ENCODE assay signal across 8 cellular contexts in genomic region chr19:1259873-1260748, GRCh38. TPM values are rescaled to one million over a fixed set of nuclear protein-coding genes. Genes with fewer than 3 reads are reported as not detected.
A peak's percentile ranks its signal among the peaks of the same experiment; 100 is the strongest.
DNase-seq lines count a peak whose midpoint lies in the region; ATAC-seq and TF ChIP-seq lines count a peak whose summit lies in the region.

No MANE protein-coding gene starts in this region.

- peak overlapping the region; percentile 52 for H3K18ac ChIP-seq in mesendoderm (ENCODE audit: low read length)

- no peak overlapping the region for H3K23ac ChIP-seq in mesendoderm (ENCODE audit: low read length)

- H2AFZ ChIP-seq in mammary epithelial cell (ENCODE audit: low read depth, low read length): no peak overlapping the region

- DNase-seq in CD4-positive, alpha-beta memory T cell: peak in 4 of 5 donors; percentile 38 to 72 (median 53)
- DNase-seq in RPMI7951 (ENCODE audit: low read depth): peak; percentile 53
- DNase-seq in mammary epithelial cell: no peak
- peak; percentile 67 for DNase-seq in mesendoderm
- DNase-seq in tibial nerve (ENCODE audit: low spot score in 2 of 2): no peak
- no peak for DNase-seq in NCI-H2029 (lab: John Stamatoyannopoulos, UW)
- no peak for DNase-seq in SW480 (ENCODE audit: low spot score)

- POLR2A ChIA-PET in CD4-positive, alpha-beta memory T cell (lab: Charles Lee; ENCODE audit: partially characterized antibody): interaction anchor here (0.8 to 12.0 kb wide), 15 partner anchors 7 to 232 kb away, joined by 3 to 650 read pairs (median 6); partner anchors contain the start of genes ARHGAP45, ATP5F1D, CBARP and CIRBP

- H3K9me3 ChIP-seq in CD4-positive, alpha-beta memory T cell (ENCODE audit: control insufficient read depth in 1 of 2, low read length in 2 of 2): no peaks in the 10 kb centered on the region
- H3K9me3 ChIP-seq in mammary epithelial cell (replicated peaks; ENCODE audit: insufficient read depth, low read length) (no peaks in the 10 kb centered on the region), tibial nerve (no peaks in the 10 kb centered on the region)

- peak; percentile 6 for ATAC-seq in GM21825 (IDR thresholded peaks at IDR 0.05; ENCODE audit: unreplicated experiment)

- no peak overlapping the region for H2BK5ac ChIP-seq in mesendoderm (ENCODE audit: low read length)

- H2BK15ac ChIP-seq in mesendoderm (replicated peaks; ENCODE audit: low read depth): no peak overlapping the region

- peaks cover 0 to 3% of the 10 kb centered on the region in 2 donors for H3K27me3 Mint-ChIP-seq in CD4-positive, alpha-beta memory T cell

- H3K56ac ChIP-seq in mesendoderm (ENCODE audit: low read length): peak overlapping the region; percentile 82

- peaks cover 10 to 20% of the 10 kb centered on the region in 2 donors for H3K36me3 Mint-ChIP-seq in CD4-positive, alpha-beta memory T cell

- H3K27ac Mint-ChIP-seq in CD4-positive, alpha-beta memory T cell: peak overlapping the region; percentile 95 to 99 (median 99)

- peaks cover 26 to 59% (median 42%) of the 10 kb centered on the region in 4 donors for H3K4me1 Mint-ChIP-seq in CD4-positive, alpha-beta memory T cell

- 27% methylated on average over 9 of the region's 33 CpGs for WGBS in mammary epithelial cell (ENCODE audit: low coverage, missing lambda C conversion rate)
- WGBS in mesendoderm (ENCODE audit: extremely low coverage, insufficient coverage, low lambda C conversion rate): no CpG with 5 or more reads among the region's 33 CpGs
- WGBS in tibial nerve, 2 donors: 11 to 24% methylated on average over 11 to 16 of the region's 33 CpGs

- TF ChIP-seq EP300 in tibial nerve (IDR thresholded peaks at IDR 0.05): no peak

- no peak for TF ChIP-seq CTCF in mammary epithelial cell (conservative IDR thresholded peaks at IDR 0.05 in 1 of 2, IDR thresholded peaks at IDR 0.05 in 1 of 2; ENCODE audit: extremely low read depth in 1 of 2, insufficient read depth in 1 of 2, low read depth in 1 of 2, low read length in 2 of 2)
- TF ChIP-seq CTCF in tibial nerve (IDR thresholded peaks at IDR 0.05): no peak

- H3K4me2 ChIP-seq in mammary epithelial cell (ENCODE audit: insufficient read depth, low read depth, low read length) (peak overlapping the region; percentile 64), mesendoderm (ENCODE audit: low read length) (peak overlapping the region; percentile 21)

- H3K36me3 ChIP-seq in CD4-positive, alpha-beta memory T cell (ENCODE audit: insufficient read depth, low read length): peaks cover 18% of the 10 kb centered on the region
- H3K36me3 ChIP-seq in mammary epithelial cell (ENCODE audit: insufficient read depth, low read length) (peaks cover 14% of the 10 kb centered on the region), mesendoderm (ENCODE audit: control insufficient read depth, insufficient read depth, low read length) (peaks cover 6% of the 10 kb centered on the region), tibial nerve (peaks cover 3 to 33% (median 13%) of the 10 kb centered on the region in 3 donors)

- peaks cover 75% of the 10 kb centered on the region for H3K4me1 ChIP-seq in CD4-positive, alpha-beta memory T cell (ENCODE audit: insufficient read depth, low read length)
- H3K4me1 ChIP-seq in mammary epithelial cell (ENCODE audit: insufficient read depth, low read length) (peaks cover 62% of the 10 kb centered on the region), mesendoderm (ENCODE audit: control insufficient read depth, low read depth, low read length) (peaks cover 7% of the 10 kb centered on the region), tibial nerve (peaks cover 0 to 95% (median 66%) of the 10 kb centered on the region in 4 donors)

- H2BK120ac ChIP-seq in mesendoderm (ENCODE audit: low read depth, low read length): peak overlapping the region; percentile 17

- H4K20me1 ChIP-seq in mammary epithelial cell (ENCODE audit: insufficient read depth, low read length): peaks cover 7% of the 10 kb centered on the region

- peak overlapping the region; percentile 17 to 78 for H3K4me3 ChIP-seq in CD4-positive, alpha-beta memory T cell (ENCODE audit: low read length in 2 of 2)
- H3K4me3 ChIP-seq in mammary epithelial cell (replicated peaks in 1 of 3; ENCODE audit: insufficient read depth in 1 of 3, low read depth in 2 of 3, low read length in 3 of 3) (peak overlapping the region in 2 of 3 experiments; percentile 20 to 38), mesendoderm (ENCODE audit: low read length) (no peak overlapping the region), tibial nerve (peak overlapping the region; percentile 17 to 69 (median 52))

- H3K9ac ChIP-seq in mammary epithelial cell (ENCODE audit: insufficient read depth, low read length) (no peak overlapping the region), mesendoderm (ENCODE audit: low read length) (peak overlapping the region; percentile 25)

- H2AK5ac ChIP-seq in mesendoderm (ENCODE audit: low read length): no peak overlapping the region

- H3K79me2 ChIP-seq in mammary epithelial cell (ENCODE audit: insufficient read depth, low read length) (peaks cover 35% of the 10 kb centered on the region), mesendoderm (ENCODE audit: control insufficient read depth, insufficient read depth, low read length) (peaks cover 11% of the 10 kb centered on the region)

- H3K4ac ChIP-seq in mesendoderm (ENCODE audit: low read depth, low read length): peak overlapping the region; percentile 50

- dilution Hi-C loops in mammary epithelial cell (cut with HindIII; ENCODE audit: low sequenced_read_pairs): loop anchor here (10.0 kb wide), 2 partner anchors 105 to 135 kb away; no protein-coding TSS in a partner anchor

- BruUV-seq in mammary epithelial cell (replicated peaks; lab: Mats Ljungman, UMichigan): no TSS peak

- H3K27me3 ChIP-seq in CD4-positive, alpha-beta memory T cell (ENCODE audit: insufficient read depth, low read length): no peaks in the 10 kb centered on the region
- no peaks in the 10 kb centered on the region for H3K27me3 ChIP-seq in mammary epithelial cell (ENCODE audit: insufficient read depth, low read length)
- H3K27me3 ChIP-seq in mesendoderm (ENCODE audit: insufficient read depth, low read length, poor library complexity): no peaks in the 10 kb centered on the region
- no peaks in the 10 kb centered on the region for H3K27me3 ChIP-seq in tibial nerve

- peak overlapping the region; percentile 88 to 93 (median 90) for H3K4me3 Mint-ChIP-seq in CD4-positive, alpha-beta memory T cell

- CTCF ChIA-PET in CD4-positive, alpha-beta memory T cell (lab: Charles Lee; ENCODE audit: partially characterized antibody): interaction anchor here (1.9 to 10.8 kb wide), 2 partner anchors 15 to 19 kb away, joined by 4 to 364 read pairs; partner anchors contain the start of gene ATP5F1D
- CTCF ChIA-PET in mammary epithelial cell (lab: Charles Lee; ENCODE audit: low non-redundant PET): no interaction called here

- no peak overlapping the region for H4K5ac ChIP-seq in mesendoderm (ENCODE audit: low read length)

- no peaks in the 10 kb centered on the region for H3K9me3 Mint-ChIP-seq in CD4-positive, alpha-beta memory T cell

- no peak for TF ChIP-seq POLR2A in tibial nerve (IDR thresholded peaks at IDR 0.05)

- in situ Hi-C loops in mammary epithelial cell (cut with MboI; ENCODE audit: low sequenced_read_pairs in 2 of 2): no loop called here

- intact Hi-C loops in CD4-positive, alpha-beta memory T cell (cut with micrococcal nuclease): loop anchor here (1.0 kb wide), 2 partner anchors 9 to 11 kb away; partner anchors contain the start of gene CIRBP
- intact Hi-C loops in mammary epithelial cell (cut with micrococcal nuclease): no loop called here

- peaks cover 6% of the 10 kb centered on the region for H3K79me1 ChIP-seq in mesendoderm (ENCODE audit: low read length)

- H3K27ac ChIP-seq in CD4-positive, alpha-beta memory T cell (ENCODE audit: low read depth, low read length): peak overlapping the region; percentile 87
- peak overlapping the region; percentile 43 for H3K27ac ChIP-seq in mammary epithelial cell (ENCODE audit: insufficient read depth, low read depth, low read length)
- H3K27ac ChIP-seq in mesendoderm (ENCODE audit: low read depth, low read length): peak overlapping the region; percentile 48
- peak overlapping the region; percentile 75 to 99 (median 95) for H3K27ac ChIP-seq in tibial nerve

- no peak overlapping the region for H4K8ac ChIP-seq in mesendoderm (ENCODE audit: low read depth, low read length)

RNA-seq across cellular contexts. Expression of gene CIRBP, which starts 9.0 kb away (rescaled TPM):
- total RNA-seq in CD4-positive, alpha-beta memory T cell: 100 to 1,000 TPM; 574 to 638 TPM
- 100 to 1,000 TPM; 160 to 257 TPM for polyA plus RNA-seq in CD4-positive, alpha-beta memory T cell
- 44.2 and 66.8 TPM in 2 replicates for total RNA-seq in RPMI7951 (2014; rRNA removed; shearing (Covaris generic))
- 100 to 1,000 TPM; 196 to 221 TPM for total RNA-seq in mammary epithelial cell
- polyA plus RNA-seq in mammary epithelial cell: 132 TPM
- polyA minus RNA-seq in mammary epithelial cell: 125 TPM
- 93.3 TPM for polyA plus RNA-seq in mesendoderm (2013, experiment 1 of 2)
- 93.6 TPM for polyA plus RNA-seq in mesendoderm (2013, experiment 2 of 2)
- 100 to 1,000 TPM; 389 to 640 (median 576) TPM for total RNA-seq in tibial nerve

RNA-seq across cellular contexts. Expression of gene MIDN, which starts 11.7 kb away (rescaled TPM):
- 10 to 100 TPM; 30.3 to 34.0 TPM for total RNA-seq in CD4-positive, alpha-beta memory T cell
- 1 to 10 TPM in 1 of 2 donors, under 1 TPM in 1; 0.75 to 6.1 TPM for polyA plus RNA-seq in CD4-positive, alpha-beta memory T cell
- 3.2 and 4.1 TPM in 2 replicates for total RNA-seq in RPMI7951 (2014; rRNA removed; shearing (Covaris generic))
- 10 to 100 TPM; 17.5 to 73.8 TPM for total RNA-seq in mammary epithelial cell
- polyA plus RNA-seq in mammary epithelial cell: 19.1 TPM
- 26.2 TPM for polyA minus RNA-seq in mammary epithelial cell
- polyA plus RNA-seq in mesendoderm (2013, experiment 1 of 2): 133 TPM
- 131 TPM for polyA plus RNA-seq in mesendoderm (2013, experiment 2 of 2)
- total RNA-seq in tibial nerve: 10 to 100 TPM; 17.4 to 51.9 (median 39.4) TPM

RNA-seq across cellular contexts. Expression of gene FAM174C, which starts 15.2 kb away (rescaled TPM):
- total RNA-seq in CD4-positive, alpha-beta memory T cell: 10 to 100 TPM; 50.5 to 54.2 TPM
- 100 to 1,000 TPM in 1 of 2 donors, 10 to 100 TPM in 1; 57.2 to 114 TPM for polyA plus RNA-seq in CD4-positive, alpha-beta memory T cell
- 57.6 and 92.0 TPM in 2 replicates for total RNA-seq in RPMI7951 (2014; rRNA removed; shearing (Covaris generic))
- total RNA-seq in mammary epithelial cell (10 to 100 TPM; 22.8 to 60.1 TPM), tibial nerve (10 to 100 TPM; 25.5 to 80.7 (median 52.0) TPM)
- polyA plus RNA-seq in mammary epithelial cell: 53.3 TPM
- polyA minus RNA-seq in mammary epithelial cell: 13.1 TPM
- polyA plus RNA-seq in mesendoderm (2013, experiment 1 of 2): 55.7 TPM
- 57.0 TPM for polyA plus RNA-seq in mesendoderm (2013, experiment 2 of 2)

RNA-seq across cellular contexts. Expression of gene ATP5F1D, which starts 18.6 kb away (rescaled TPM):
- 100 to 1,000 TPM; 105 to 108 TPM for total RNA-seq in CD4-positive, alpha-beta memory T cell
- polyA plus RNA-seq in CD4-positive, alpha-beta memory T cell: 100 to 1,000 TPM; 133 to 243 TPM
- 41.8 and 78.0 TPM in 2 replicates for total RNA-seq in RPMI7951 (2014; rRNA removed; shearing (Covaris generic))
- 100 to 1,000 TPM in 1 of 2 donors, 10 to 100 TPM in 1; 12.3 to 198 TPM for total RNA-seq in mammary epithelial cell
- 137 TPM for polyA plus RNA-seq in mammary epithelial cell
- polyA minus RNA-seq in mammary epithelial cell: 24.2 TPM
- polyA plus RNA-seq in mesendoderm (2013, experiment 1 of 2): 127 TPM
- 122 TPM for polyA plus RNA-seq in mesendoderm (2013, experiment 2 of 2)
- total RNA-seq in tibial nerve: 100 to 1,000 TPM in 3 of 4 donors, 10 to 100 TPM in 1; 67.5 to 140 (median 127) TPM

RNA-seq across cellular contexts. Expression of gene CBARP, which starts 22.3 kb away (rescaled TPM):
- total RNA-seq in CD4-positive, alpha-beta memory T cell: not detected
- polyA plus RNA-seq in CD4-positive, alpha-beta memory T cell: not detected
- 0.48 and 0.88 TPM in 2 replicates for total RNA-seq in RPMI7951 (2014; rRNA removed; shearing (Covaris generic))
- total RNA-seq in mammary epithelial cell (1 to 10 TPM; 5.8 to 7.3 TPM), tibial nerve (1 to 10 TPM in 2 of 4 donors, under 1 TPM in 2; 0.22 to 3.9 (median 1.4) TPM)
- polyA plus RNA-seq in mammary epithelial cell: 0.88 TPM
- 1.1 TPM for polyA minus RNA-seq in mammary epithelial cell
- 3.2 TPM for polyA plus RNA-seq in mesendoderm (2013, experiment 1 of 2)
- 3.5 TPM for polyA plus RNA-seq in mesendoderm (2013, experiment 2 of 2)

Comparison
In these comparisons a context has a peak if more than half of its experiments do, and no peak if none do; other contexts are left out.
1. DNase-seq: peak in CD4-positive, alpha-beta memory T cell (4 of 5), RPMI7951 (single experiment) and mesendoderm (single experiment); none in mammary epithelial cell (single experiment), tibial nerve (0 of 2), NCI-H2029 (single experiment) and SW480 (single experiment).
2. H3K27ac ChIP-seq: peak in every context shown above with its lines; median percentile 95 in tibial nerve; 87 in CD4-positive, alpha-beta memory T cell; 48 in mesendoderm; 43 in mammary epithelial cell.